Comparison of ENCODE assay signal across 8 cellular contexts in the genomic region with DNA sequence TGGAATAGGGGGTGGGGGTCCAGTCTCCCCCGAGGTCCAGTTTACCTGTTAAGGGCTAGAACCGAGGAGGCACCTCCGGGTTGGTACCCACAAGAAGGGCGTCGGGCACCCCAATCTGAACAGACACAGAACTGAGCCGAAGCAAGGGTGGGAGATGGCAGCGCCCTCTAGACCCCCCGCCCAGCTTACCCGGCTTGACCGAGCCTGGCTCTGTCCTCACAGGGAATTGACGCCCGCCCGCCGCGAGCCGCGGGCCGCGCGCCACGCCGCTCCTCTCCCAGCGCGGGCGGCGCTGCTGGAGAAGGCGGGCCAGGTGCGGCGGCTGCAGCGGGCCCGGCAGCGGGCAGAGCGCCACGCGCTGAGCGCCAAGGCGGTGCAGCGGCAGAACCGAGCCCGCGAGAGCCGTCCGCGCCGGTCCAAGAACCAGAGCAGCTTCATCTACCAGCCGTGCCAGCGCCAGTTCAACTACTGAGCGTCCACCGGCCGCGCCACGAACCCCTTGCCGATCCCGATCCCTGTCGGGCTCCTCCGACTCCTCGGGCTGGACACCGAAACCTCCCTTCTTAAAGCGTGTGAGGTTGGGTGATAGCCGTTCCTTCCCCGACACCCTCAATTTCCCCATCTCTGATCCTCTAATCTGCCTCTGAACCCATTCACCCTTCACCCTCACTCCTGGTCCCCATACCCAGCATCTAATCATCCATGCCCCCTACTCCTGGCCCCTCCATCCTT. TPM values are rescaled to one million over a fixed set of nuclear protein-coding genes. Genes with fewer than 3 reads are reported as not detected.
DNase-seq lines count a peak whose midpoint lies in the region; ATAC-seq, FAIRE-seq and TF ChIP-seq lines count a peak whose summit lies in the region.

No MANE protein-coding gene starts in this region.

- H2BK120ac ChIP-seq in trophoblast cell (ENCODE audit: insufficient read depth, low read length, poor library complexity) = no peak overlapping the region

- no peak overlapping the region for H2AK5ac ChIP-seq in trophoblast cell (ENCODE audit: low read length)

- TF ChIP-seq POLR2A in GM18505 (IDR thresholded peaks at IDR 0.05; ENCODE audit: borderline replicate concordance, extremely low read depth, insufficient read depth, insufficient read length) (no peak), heart left ventricle (IDR thresholded peaks at IDR 0.05) (no peak)

- H2BK12ac ChIP-seq in trophoblast cell (ENCODE audit: low read length) = no peak overlapping the region

- H3K4me2 ChIP-seq in BLaER1 = peak overlapping the region; percentile 97
- peak overlapping the region; percentile 96 for H3K4me2 ChIP-seq in trophoblast cell (ENCODE audit: low read length)

- no peak overlapping the region for H4K91ac ChIP-seq in trophoblast cell (ENCODE audit: low read depth, low read length)

- H3K9ac ChIP-seq in BLaER1 (peak overlapping the region; percentile 78), trophoblast cell (ENCODE audit: low read length) (no peak overlapping the region)

- WGBS in heart left ventricle, 4 donors = 6 to 15% (median 10%) methylated on average over 29 to 61 of the region's 61 CpGs
- no CpG with 5 or more reads among the region's 61 CpGs for WGBS in trophoblast cell (ENCODE audit: extremely low coverage, insufficient coverage, insufficient read length)

- no peak overlapping the region for H3K14ac ChIP-seq in trophoblast cell (ENCODE audit: low read length)

- peak overlapping the region; percentile 85 for H3K27ac ChIP-seq in BLaER1
- H3K27ac ChIP-seq in heart left ventricle = peak overlapping the region; percentile 65 to 99 (median 89)
- H3K27ac ChIP-seq in trophoblast cell (ENCODE audit: low read depth, low read length) = no peak overlapping the region

- no peak overlapping the region for H3K18ac ChIP-seq in trophoblast cell (ENCODE audit: low read length)

- FAIRE-seq in RCC 7860 (lab: Jason Lieb, UNC) = no peak

- H2AFZ ChIP-seq in trophoblast cell (ENCODE audit: insufficient read depth, low read length, poor library complexity) = no peak overlapping the region

- no peak overlapping the region for H3K23ac ChIP-seq in trophoblast cell (ENCODE audit: low read length)

- no peaks in the 10 kb centered on the region for H3K9me3 Mint-ChIP-seq in activated naive CD4-positive, alpha-beta T cell treated with anti-CD3 and anti-CD28 coated beads, Interleukin-2, amount 50 U/mL, for 72 hours

- H3K27ac Mint-ChIP-seq in activated naive CD4-positive, alpha-beta T cell treated with anti-CD3 and anti-CD28 coated beads, Interleukin-2, amount 50 U/mL, for 72 hours = peak overlapping the region; percentile 76 to 94

- H3K9me3 ChIP-seq in BLaER1 = no peaks in the 10 kb centered on the region
- no peaks in the 10 kb centered on the region for H3K9me3 ChIP-seq in heart left ventricle
- no peaks in the 10 kb centered on the region for H3K9me3 ChIP-seq in trophoblast cell (ENCODE audit: insufficient read depth, low read depth, low read length)

- intact Hi-C loops in heart left ventricle (cut with DNase I) = loop anchor here in 9 of 10 donors (2.0 to 10.0 kb wide), 12 partner anchors 33 to 408 kb away; partner anchors contain the start of genes AHCY (in 2 of the 9), MAP1LC3A (in 1 of the 9) and PIGU (in 1 of the 9)

- H3K36me3 Mint-ChIP-seq in activated naive CD4-positive, alpha-beta T cell treated with anti-CD3 and anti-CD28 coated beads, Interleukin-2, amount 50 U/mL, for 72 hours = no peaks in the 10 kb centered on the region

- ATAC-seq in GM18505 (IDR thresholded peaks at IDR 0.05; ENCODE audit: unreplicated experiment) (peak; percentile 19), HG02981 (IDR thresholded peaks at IDR 0.05; ENCODE audit: unreplicated experiment) (peak; percentile 29), heart left ventricle (peak; percentile 1 to 63 (median 56))
- ATAC-seq in activated naive CD4-positive, alpha-beta T cell treated with anti-CD3 and anti-CD28 coated beads, Interleukin-2, amount 50 U/mL, for 72 hours = peak; percentile 28 to 29

- H4K8ac ChIP-seq in trophoblast cell (ENCODE audit: low read depth, low read length) = no peak overlapping the region

- peaks cover 48% of the 10 kb centered on the region for H3K4me1 ChIP-seq in BLaER1
- H3K4me1 ChIP-seq in heart left ventricle = peaks cover 0 to 81% (median 53%) of the 10 kb centered on the region in 12 donors
- peaks cover 7 to 12% of the 10 kb centered on the region in 2 experiments for H3K4me1 ChIP-seq in trophoblast cell (ENCODE audit: control insufficient read depth in 1 of 2, insufficient read depth in 2 of 2, low read length in 2 of 2)

- H4K20me1 ChIP-seq in BLaER1 = peaks cover 37% of the 10 kb centered on the region

- H3K79me1 ChIP-seq in trophoblast cell (ENCODE audit: low read length) = peaks cover 4% of the 10 kb centered on the region

- H4K12ac ChIP-seq in trophoblast cell (ENCODE audit: low read depth, low read length) = no peak overlapping the region

- peak; percentile 77 for DNase-seq in NCI-H2227 treated with DMSO at 0.1 percent for 48 hours (lab: John Stamatoyannopoulos, UW)
- DNase-seq in activated naive CD4-positive, alpha-beta T cell treated with anti-CD3 and anti-CD28 coated beads, Interleukin-2, amount 50 U/mL, for 72 hours (ENCODE audit: low spot score in 2 of 2) = no peak
- peak; percentile 47 to 82 (median 79) for DNase-seq in heart left ventricle
- peak; percentile 48 to 69 for DNase-seq in trophoblast cell
- no peak for DNase-seq in RCC 7860 (ENCODE audit: low spot score)

- H2BK5ac ChIP-seq in trophoblast cell (ENCODE audit: low read depth, low read length, poor library complexity) = no peak overlapping the region

- peak in 7 of 12 donors; percentile 14 to 50 (median 37) for TF ChIP-seq CTCF in heart left ventricle (IDR thresholded peaks at IDR 0.05)

- no peaks in the 10 kb centered on the region for H3K79me2 ChIP-seq in trophoblast cell (ENCODE audit: control insufficient read depth, insufficient read depth, low read length, poor library complexity)

- no peak overlapping the region for H3K4ac ChIP-seq in trophoblast cell (ENCODE audit: low read depth, low read length)

- H3K4me3 ChIP-seq in BLaER1 (peak overlapping the region; percentile 77), heart left ventricle (peak overlapping the region; percentile 44 to 78 (median 65)), trophoblast cell (ENCODE audit: low read depth, low read length) (peak overlapping the region; percentile 57)

- H3K36me3 ChIP-seq in BLaER1 (peaks cover 38% of the 10 kb centered on the region), heart left ventricle (peaks cover 0 to 43% (median 28%) of the 10 kb centered on the region in 9 donors), trophoblast cell (ENCODE audit: control insufficient read depth in 1 of 2, insufficient read depth in 2 of 2, low read length in 2 of 2) (peaks cover 18 to 20% of the 10 kb centered on the region in 2 experiments)

- H3K27me3 ChIP-seq in BLaER1 = peaks cover 10% of the 10 kb centered on the region
- H3K27me3 ChIP-seq in heart left ventricle = no peaks in the 10 kb centered on the region
- peaks cover 11% of the 10 kb centered on the region for H3K27me3 ChIP-seq in trophoblast cell (ENCODE audit: insufficient read depth, low read length)

RNA-seq across cellular contexts. Expression of gene TP53INP2, which starts 5.9 kb away (rescaled TPM):
- 1 to 10 TPM; 4.3 to 5.1 TPM for total RNA-seq in activated naive CD4-positive, alpha-beta T cell treated with anti-CD3 and anti-CD28 coated beads, Interleukin-2, amount 50 U/mL, for 72 hours
- total RNA-seq in heart left ventricle = 100 to 1,000 TPM in 5 of 9 donors, 10 to 100 TPM in 4; 70.4 to 176 (median 111) TPM
- polyA plus RNA-seq in heart left ventricle = 10 to 100 TPM; 54.6 to 93.7 TPM
- 23.2 and 23.3 TPM in 2 replicates for polyA plus RNA-seq in trophoblast cell (2013)

RNA-seq across cellular contexts. Expression of gene PIGU, which starts 33.1 kb away (rescaled TPM):
- total RNA-seq in activated naive CD4-positive, alpha-beta T cell treated with anti-CD3 and anti-CD28 coated beads, Interleukin-2, amount 50 U/mL, for 72 hours = 10 to 100 TPM; 13.2 to 20.6 TPM
- total RNA-seq in heart left ventricle = 10 to 100 TPM; 10.8 to 20.8 (median 15.0) TPM
- polyA plus RNA-seq in heart left ventricle = 10 to 100 TPM; 21.0 to 24.8 TPM
- 29.0 and 29.9 TPM in 2 replicates for polyA plus RNA-seq in trophoblast cell (2013)

Comparison
In these comparisons a context has a peak if more than half of its experiments do, and no peak if none do; other contexts are left out.
1. DNase-seq: peak in NCI-H2227 treated with DMSO at 0.1 percent for 48 hours (single experiment), heart left ventricle (5 of 5) and trophoblast cell (2 of 2); none in activated naive CD4-positive, alpha-beta T cell treated with anti-CD3 and anti-CD28 coated beads, Interleukin-2, amount 50 U/mL, for 72 hours (0 of 2) and RCC 7860 (single experiment).
2. RNA of gene TP53INP2, which starts 5.9 kb away (total RNA-seq): 70.4 to 176 TPM in heart left ventricle; 4.3 to 5.1 TPM in activated naive CD4-positive, alpha-beta T cell treated with anti-CD3 and anti-CD28 coated beads, Interleukin-2, amount 50 U/mL, for 72 hours; every median in the first group is over 10 times any median in the second.
3. Peak in every context shown above with its lines, with median percentiles within 50 percentile points of each other: H3K4me3 ChIP-seq and ATAC-seq.